Comparison of ENCODE assay signal across 8 cellular contexts in genomic region chr2:69683170-69683971, GRCh38. TPM values are rescaled to one million over a fixed set of nuclear protein-coding genes. Genes with fewer than 3 reads are reported as not detected.
A peak's percentile ranks its signal among the peaks of the same experiment; 100 is the strongest.
DNase-seq lines count a peak whose midpoint lies in the region; FAIRE-seq and TF ChIP-seq lines count a peak whose summit lies in the region.

No MANE protein-coding gene starts in this region.

- FAIRE-seq in kidney (lab: Jason Lieb, UNC), result no peak
- no peak for FAIRE-seq in urothelium cell line (lab: Jason Lieb, UNC)

- peaks cover 3% of the 10 kb centered on the region for H3K36me3 Mint-ChIP-seq in activated naive CD4-positive, alpha-beta T cell treated with anti-CD3 and anti-CD28 coated beads, Interleukin-2, amount 50 U/mL, for 24 hours

- peak overlapping the region in 3 of 5 donors; percentile 42 to 77 (median 62) for H3K27ac ChIP-seq in adrenal gland
- H3K27ac ChIP-seq in kidney (ENCODE audit: low read depth in 2 of 2, low read length in 2 of 2), result peak overlapping the region; percentile 51 to 62

- H3K4me1 ChIP-seq in adrenal gland (replicated peaks in 1 of 2) (peaks cover 0 to 13% of the 10 kb centered on the region in 2 donors), kidney (ENCODE audit: control insufficient read depth in 1 of 2, insufficient read depth in 1 of 2, low read depth in 1 of 2, low read length in 2 of 2) (peaks cover 0 to 3% of the 10 kb centered on the region in 2 donors)

- H3K36me3 ChIP-seq in adrenal gland (replicated peaks in 1 of 2), result no peaks in the 10 kb centered on the region
- H3K36me3 ChIP-seq in kidney (ENCODE audit: control insufficient read depth in 1 of 2, insufficient read depth in 2 of 2, low read length in 2 of 2), result no peaks in the 10 kb centered on the region

- peak overlapping the region in 1 of 4 donors; percentile 7 for H3K4me3 ChIP-seq in adrenal gland
- H3K4me3 ChIP-seq in kidney (ENCODE audit: low read length in 2 of 2), result no peak overlapping the region

- intact Hi-C loops in adrenal gland (cut with DNase I), result no loop called here
- intact Hi-C loops in kidney (cut with DNase I), result no loop called here

- H3K9me3 Mint-ChIP-seq in activated naive CD4-positive, alpha-beta T cell treated with anti-CD3 and anti-CD28 coated beads, Interleukin-2, amount 50 U/mL, for 24 hours, result no peaks in the 10 kb centered on the region

- DNase-seq in activated naive CD4-positive, alpha-beta T cell treated with anti-CD3 and anti-CD28 coated beads, Interleukin-2, amount 50 U/mL, for 16 hours, result no peak
- DNase-seq in adrenal gland, result peak in 5 of 7 donors; percentile 18 to 58 (median 38)
- no peak for DNase-seq in kidney
- peak; percentile 70 for DNase-seq in urothelium cell line (ENCODE audit: low spot score)
- DNase-seq in SW480 (ENCODE audit: low spot score), result no peak
- no peak for DNase-seq in NCI-H446 (lab: John Stamatoyannopoulos, UW)
- DNase-seq in islet precursor cell, result no peak

- H3K4me1 Mint-ChIP-seq in activated naive CD4-positive, alpha-beta T cell treated with anti-CD3 and anti-CD28 coated beads, Interleukin-2, amount 50 U/mL, for 24 hours, result peaks cover 83% of the 10 kb centered on the region

- no peak overlapping the region for H3K9ac ChIP-seq in kidney (ENCODE audit: low read length in 2 of 2)

- WGBS in adrenal gland, 4 donors, result 55 to 64% (median 57%) methylated on average over 5 of the region's 5 CpGs

- peak overlapping the region; percentile 90 for H3K27ac Mint-ChIP-seq in activated naive CD4-positive, alpha-beta T cell treated with anti-CD3 and anti-CD28 coated beads, Interleukin-2, amount 50 U/mL, for 24 hours

- TF ChIP-seq POLR2A in adrenal gland (IDR thresholded peaks at IDR 0.05), result no peak

- H3K27me3 ChIP-seq in adrenal gland, result no peaks in the 10 kb centered on the region

- H3K27me3 Mint-ChIP-seq in activated naive CD4-positive, alpha-beta T cell treated with anti-CD3 and anti-CD28 coated beads, Interleukin-2, amount 50 U/mL, for 24 hours, result no peaks in the 10 kb centered on the region

- H3K4me3 Mint-ChIP-seq in activated naive CD4-positive, alpha-beta T cell treated with anti-CD3 and anti-CD28 coated beads, Interleukin-2, amount 50 U/mL, for 24 hours, result peak overlapping the region; percentile 43

- no peaks in the 10 kb centered on the region for H3K9me3 ChIP-seq in adrenal gland (replicated peaks in 1 of 3)
- no peaks in the 10 kb centered on the region for H3K9me3 ChIP-seq in kidney (ENCODE audit: control insufficient read depth in 1 of 2, low read length in 2 of 2)

- no peak for TF ChIP-seq CTCF in adrenal gland (IDR thresholded peaks at IDR 0.05)
- TF ChIP-seq CTCF in kidney (IDR thresholded peaks at IDR 0.05; ENCODE audit: borderline replicate concordance, extremely low read depth, insufficient read depth), result no peak

RNA-seq across cellular contexts. Expression of gene AAK1, which starts 39.8 kb away (rescaled TPM):
- total RNA-seq in adrenal gland (100 to 1,000 TPM in 1 of 8 donors, 10 to 100 TPM in 7; 44.1 to 106 (median 80.7) TPM), kidney (93.7 TPM)
- polyA plus RNA-seq in adrenal gland (10 to 100 TPM; 26.2 to 39.8 (median 37.4) TPM), kidney (ENCODE audit: insufficient read depth, low read depth, low replicate concordance) (25.8 TPM)

RNA-seq across cellular contexts. Expression of gene ANXA4, which starts 58.6 kb away (rescaled TPM):
- total RNA-seq in adrenal gland (10 to 100 TPM; 27.2 to 57.4 (median 39.0) TPM), kidney (287 TPM)
- polyA plus RNA-seq in adrenal gland (10 to 100 TPM; 20.6 to 34.5 (median 23.5) TPM), kidney (ENCODE audit: insufficient read depth, low read depth, low replicate concordance) (168 TPM)

Comparison
In these comparisons a context has a peak if more than half of its experiments do, and no peak if none do; other contexts are left out.
1. DNase-seq: peak in adrenal gland (5 of 7) and urothelium cell line (single experiment); none in activated naive CD4-positive, alpha-beta T cell treated with anti-CD3 and anti-CD28 coated beads, Interleukin-2, amount 50 U/mL, for 16 hours (single experiment), kidney (single experiment), SW480 (single experiment), NCI-H446 (0 of 2) and islet precursor cell (single experiment).